Comparison of ENCODE assay signal across 20 cellular contexts in genomic region chrX:3589474-3589873, GRCh38.
A peak's percentile ranks its signal among the peaks of the same experiment; 100 is the strongest.
DNase-seq lines count a peak whose midpoint lies in the region; ATAC-seq, FAIRE-seq and TF ChIP-seq lines count a peak whose summit lies in the region.
"Had no signal": no experiment of that assay in that cellular context is flagged by ENCODE, and none has a peak within 500 bp of the region (broad histone marks: within the 10 kb centered on the region; RNA-seq: fewer than 3 reads in every experiment).

No MANE protein-coding gene starts in this region.

- 75 to 79% methylated on average over 8 of the region's 8 CpGs for WGBS in pancreas, 2 donors

- TF ChIP-seq POLR2A in NB4 (IDR thresholded peaks at IDR 0.05; ENCODE audit: extremely low read depth, insufficient read length) (no peak), gastrocnemius medialis (IDR thresholded peaks at IDR 0.05) (no peak)

- no peaks in the 10 kb centered on the region for H3K27me3 Mint-ChIP-seq in activated T-helper 2 cell treated with anti-CD3 and anti-CD28 coated beads, Interferon-gamma antibody, Interleukin-2, Interleukin-4, amounts not matched to agents 10 μg/mL and 5 μg/mL and 100 μg/mL, durations not matched to agents 14 hours and 24 hours and 36 hours (ENCODE audit: low read depth)

- H3K36me3 ChIP-seq in osteoblast (ENCODE audit: insufficient read depth, low read length) (no peaks in the 10 kb centered on the region), pancreas (no peaks in the 10 kb centered on the region), gastrocnemius medialis (no peaks in the 10 kb centered on the region)
- H3K36me3 ChIP-seq: Peyer's patch had no signal

- no peaks in the 10 kb centered on the region for H3K79me2 ChIP-seq in osteoblast (ENCODE audit: insufficient read depth, low read length)

- no peak for TF ChIP-seq CTCF in NB4 (IDR thresholded peaks at IDR 0.05; ENCODE audit: low read depth, low read length)
- TF ChIP-seq CTCF in osteoblast (IDR thresholded peaks at IDR 0.05; ENCODE audit: extremely low read depth, low read depth, low read length) = no peak
- TF ChIP-seq CTCF in pancreas (IDR thresholded peaks at IDR 0.05) = no peak
- TF ChIP-seq CTCF in gastrocnemius medialis (IDR thresholded peaks at IDR 0.05 in 4 of 5, conservative IDR thresholded peaks at IDR 0.05 in 1 of 5) = no peak

- H3K4me1 Mint-ChIP-seq in activated T-helper 2 cell treated with anti-CD3 and anti-CD28 coated beads, Interferon-gamma antibody, Interleukin-2, Interleukin-4, amounts not matched to agents 10 μg/mL and 5 μg/mL and 100 μg/mL, durations not matched to agents 14 hours and 24 hours and 36 hours (ENCODE audit: low read depth) = peaks cover 11% of the 10 kb centered on the region
- H3K4me1 Mint-ChIP-seq: CD14-positive monocyte had no signal

- H3K27me3 ChIP-seq in osteoblast (ENCODE audit: insufficient read depth, low read length) = no peaks in the 10 kb centered on the region
- no peaks in the 10 kb centered on the region for H3K27me3 ChIP-seq in pancreas
- H3K27me3 ChIP-seq in gastrocnemius medialis = no peaks in the 10 kb centered on the region
- H3K27me3 ChIP-seq: Peyer's patch had no signal

- ATAC-seq in HG02840 (IDR thresholded peaks at IDR 0.05; ENCODE audit: low FRiP score, unreplicated experiment) (no peak), pancreas (no peak), gastrocnemius medialis (no peak)

- H3K4me3 ChIP-seq in NB4 (ENCODE audit: low read depth, low read length) (no peak overlapping the region), osteoblast (ENCODE audit: insufficient read depth, low read length) (no peak overlapping the region), pancreas (no peak overlapping the region), gastrocnemius medialis (no peak overlapping the region)
- H3K4me3 ChIP-seq: Peyer's patch had no signal

- in situ Hi-C loops in gastrocnemius medialis (cut with MboI; ENCODE audit: low sequenced_read_pairs in 4 of 4) = no loop called here

- H3K4me3 Mint-ChIP-seq in activated T-helper 2 cell treated with anti-CD3 and anti-CD28 coated beads, Interferon-gamma antibody, Interleukin-2, Interleukin-4, amounts not matched to agents 10 μg/mL and 5 μg/mL and 100 μg/mL, durations not matched to agents 14 hours and 24 hours and 36 hours (ENCODE audit: low read depth) = no peak overlapping the region
- H3K4me3 Mint-ChIP-seq: CD14-positive monocyte had no signal

- no peak for FAIRE-seq in pancreas (lab: Jason Lieb, UNC)
- FAIRE-seq: GM19239 had no signal

- DNase-seq in Ammon's horn (ENCODE audit: low spot score) (peak; percentile 5), NB4 (ENCODE audit: low read depth) (peak; percentile 16), UCSD-AML1 (lab: John Stamatoyannopoulos, UW; ENCODE audit: unreplicated experiment) (peak; percentile 12), osteoblast (ENCODE audit: insufficient read length, low spot score, missing footprints) (peak; percentile 11), pancreas (no peak), gastrocnemius medialis (no peak)
- DNase-seq in activated T-helper 2 cell treated with anti-CD3 and anti-CD28 coated beads, Interferon-gamma antibody, Interleukin-2, Interleukin-4, amounts not matched to agents 10 μg/mL and 5 μg/mL and 100 μg/mL, durations not matched to agents 14 hours and 24 hours and 36 hours (ENCODE audit: low spot score) = no peak
- DNase-seq: Caco-2; NCI-H146; NCI-H2081 treated with DMSO at 0.1 percent for 48 hours; NCI-H345; NCI-H526 treated with DMSO at 0.1 percent for 48 hours; NK-92 treated with Interleukin-12 subunit alpha and Interleukin-12 subunit beta, amount 100 ng/mL, for 24 hours; Peyer's patch; Right ventricle myocardium superior; SK-N-SH had no signal

- intact Hi-C loops in activated T-helper 2 cell treated with anti-CD3 and anti-CD28 coated beads, Interferon-gamma antibody, Interleukin-2, Interleukin-4, amounts not matched to agents 10 μg/mL and 5 μg/mL and 100 μg/mL, durations not matched to agents 14 hours and 24 hours and 36 hours (cut with micrococcal nuclease) = no loop called here
- intact Hi-C loops in pancreas (cut with DNase I) (no loop called here), gastrocnemius medialis (cut with DNase I; ENCODE audit: low total_unique reads) (no loop called here)

- H3K27ac ChIP-seq in osteoblast (ENCODE audit: low read depth, low read length) (no peak overlapping the region), pancreas (no peak overlapping the region), gastrocnemius medialis (no peak overlapping the region)
- H3K27ac ChIP-seq: KMS-11, Peyer's patch had no signal

- no peaks in the 10 kb centered on the region for H3K9me3 Mint-ChIP-seq in activated T-helper 2 cell treated with anti-CD3 and anti-CD28 coated beads, Interferon-gamma antibody, Interleukin-2, Interleukin-4, amounts not matched to agents 10 μg/mL and 5 μg/mL and 100 μg/mL, durations not matched to agents 14 hours and 24 hours and 36 hours

- H4K20me1 ChIP-seq in osteoblast (ENCODE audit: insufficient read depth, low read length) = no peaks in the 10 kb centered on the region

- H2AFZ ChIP-seq in osteoblast (ENCODE audit: low read length) = peak overlapping the region; percentile 41

- no peak overlapping the region for H3K27ac Mint-ChIP-seq in activated T-helper 2 cell treated with anti-CD3 and anti-CD28 coated beads, Interferon-gamma antibody, Interleukin-2, Interleukin-4, amounts not matched to agents 10 μg/mL and 5 μg/mL and 100 μg/mL, durations not matched to agents 14 hours and 24 hours and 36 hours
- H3K27ac Mint-ChIP-seq: CD14-positive monocyte had no signal

- H3K9me3 ChIP-seq in osteoblast (ENCODE audit: low read depth, low read length) (no peaks in the 10 kb centered on the region), pancreas (no peaks in the 10 kb centered on the region), gastrocnemius medialis (no peaks in the 10 kb centered on the region)
- H3K9me3 ChIP-seq: Caco-2, Peyer's patch, SK-N-SH had no signal

- peaks cover 3% of the 10 kb centered on the region for H3K36me3 Mint-ChIP-seq in activated T-helper 2 cell treated with anti-CD3 and anti-CD28 coated beads, Interferon-gamma antibody, Interleukin-2, Interleukin-4, amounts not matched to agents 10 μg/mL and 5 μg/mL and 100 μg/mL, durations not matched to agents 14 hours and 24 hours and 36 hours (ENCODE audit: low read depth)
- H3K36me3 Mint-ChIP-seq: CD14-positive monocyte had no signal

- H3K4me1 ChIP-seq in osteoblast (ENCODE audit: insufficient read depth, low read length) (no peaks in the 10 kb centered on the region), pancreas (no peaks in the 10 kb centered on the region), gastrocnemius medialis (no peaks in the 10 kb centered on the region)
- H3K4me1 ChIP-seq: Caco-2, Peyer's patch had no signal

- no peak overlapping the region for H3K4me2 ChIP-seq in osteoblast (ENCODE audit: insufficient read depth, low read length)
- H3K4me2 ChIP-seq: KMS-11, SK-N-SH had no signal

Comparison
In these comparisons a context has a peak if more than half of its experiments do, and no peak if none do; other contexts are left out.
1. DNase-seq: peak in Ammon's horn (single experiment), NB4 (single experiment), UCSD-AML1 (single experiment) and osteoblast (single experiment); none in activated T-helper 2 cell treated with anti-CD3 and anti-CD28 coated beads, Interferon-gamma antibody, Interleukin-2, Interleukin-4, amounts not matched to agents 10 μg/mL and 5 μg/mL and 100 μg/mL, durations not matched to agents 14 hours and 24 hours and 36 hours (single experiment), pancreas (0 of 6) and gastrocnemius medialis (0 of 2).